In the genomic region with DNA sequence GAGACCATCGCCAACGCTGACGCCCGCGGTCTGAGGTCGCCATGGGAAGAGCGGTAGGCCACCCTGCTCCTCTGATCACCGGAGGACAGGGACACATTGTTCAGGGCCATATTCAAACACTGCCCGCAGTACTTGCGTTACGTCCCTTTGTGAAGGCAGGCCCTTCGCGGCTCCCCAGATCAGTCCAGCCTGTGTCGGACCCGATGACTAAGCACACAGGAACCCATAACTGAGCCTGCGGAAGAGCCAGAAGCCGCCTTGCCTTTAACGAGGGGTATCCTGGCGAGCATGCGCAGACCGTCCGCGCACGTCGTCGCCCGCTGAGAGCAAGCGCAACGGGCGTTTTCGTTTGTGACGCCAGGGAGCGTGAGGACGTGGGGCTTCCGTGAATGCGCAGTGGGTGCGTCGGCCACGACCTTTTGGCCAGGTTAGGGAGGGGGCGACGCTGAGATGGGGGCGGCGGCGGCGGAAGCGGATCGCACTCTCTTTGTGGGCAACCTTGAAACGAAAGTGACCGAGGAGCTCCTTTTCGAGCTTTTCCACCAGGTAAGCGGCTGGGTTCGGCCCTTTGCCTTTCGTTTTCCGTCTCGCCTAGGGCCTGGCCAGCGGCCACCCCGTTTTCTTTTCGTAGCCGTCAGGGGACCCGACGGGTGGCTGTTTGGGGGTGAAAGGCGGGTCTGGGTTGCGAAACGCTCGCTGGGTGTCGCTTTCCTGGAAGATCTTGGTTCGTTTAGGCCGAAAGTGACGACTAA, we compare ENCODE assay signal across 8 cellular contexts. TPM values are rescaled to one million over a fixed set of nuclear protein-coding genes. Genes with fewer than 3 reads are reported as not detected.
DNase-seq lines count a peak whose midpoint lies in the region; ATAC-seq and TF ChIP-seq lines count a peak whose summit lies in the region.

A gene with protein sequence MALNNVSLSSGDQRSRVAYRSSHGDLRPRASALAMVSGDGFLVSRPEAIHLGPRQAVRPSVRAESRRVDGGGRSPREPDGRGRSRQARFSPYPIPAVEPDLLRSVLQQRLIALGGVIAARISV (minus strand): TSS at position 290 of the 752 bp plus-strand sequence. CDS start 180 bp downstream, at position 110.
A gene with protein sequence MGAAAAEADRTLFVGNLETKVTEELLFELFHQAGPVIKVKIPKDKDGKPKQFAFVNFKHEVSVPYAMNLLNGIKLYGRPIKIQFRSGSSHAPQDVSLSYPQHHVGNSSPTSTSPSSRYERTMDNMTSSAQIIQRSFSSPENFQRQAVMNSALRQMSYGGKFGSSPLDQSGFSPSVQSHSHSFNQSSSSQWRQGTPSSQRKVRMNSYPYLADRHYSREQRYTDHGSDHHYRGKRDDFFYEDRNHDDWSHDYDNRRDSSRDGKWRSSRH (plus strand): TSS at position 445 of the 752 bp plus-strand sequence. CDS start 6 bp downstream, at position 451.

- TF ChIP-seq POLR2A in GM10847 (IDR thresholded peaks at IDR 0.05; ENCODE audit: extremely low read depth, insufficient read length) (peak; percentile 97), ovary (IDR thresholded peaks at IDR 0.05) (peak; percentile 96), thyroid gland (IDR thresholded peaks at IDR 0.05) (peak; percentile 83 to 99)

- peak; percentile 35 for TF ChIP-seq EP300 in ovary (IDR thresholded peaks at IDR 0.05)

- H3K9me3 Mint-ChIP-seq in activated naive CD8-positive, alpha-beta T cell treated with anti-CD3 and anti-CD28 coated beads, Interleukin-2, amount 10 ng/mL, durations not matched to agents 7 days and 5 days: no peaks in the 10 kb centered on the region

- TF ChIP-seq CTCF in ovary (IDR thresholded peaks at IDR 0.05): peak in 1 of 3 donors; percentile 42
- TF ChIP-seq CTCF in thyroid gland (IDR thresholded peaks at IDR 0.05): peak in 1 of 6 experiments; percentile 10

- H3K27me3 ChIP-seq in ovary (no peaks in the 10 kb centered on the region), thyroid gland (no peaks in the 10 kb centered on the region)

- DNase-seq in NCI-H1092 treated with DMSO at 0.1 percent for 48 hours (lab: John Stamatoyannopoulos, UW) (peak; percentile 98), SKM-1 (lab: John Stamatoyannopoulos, UW; ENCODE audit: unreplicated experiment) (peak; percentile 92), Right ventricle myocardium inferior (ENCODE audit: missing footprints) (peak; percentile 99), ovary (peak; percentile 98 to 99 (median 99)), thyroid gland (peak; percentile 97 to 98)
- peak; percentile 96 for DNase-seq in activated naive CD8-positive, alpha-beta T cell treated with anti-CD3 and anti-CD28 coated beads, Interleukin-2, amount 10 ng/mL, durations not matched to agents 7 days and 5 days

- H3K4me1 Mint-ChIP-seq in activated naive CD8-positive, alpha-beta T cell treated with anti-CD3 and anti-CD28 coated beads, Interleukin-2, amount 10 ng/mL, durations not matched to agents 7 days and 5 days: peaks cover 33% of the 10 kb centered on the region

- H3K27ac ChIP-seq in ovary: peak within 1 kb of the TSS; percentile 95 to 100
- H3K27ac ChIP-seq in thyroid gland: peak within 1 kb of the TSS; percentile 90 to 99 (median 98)

- H3K4me1 ChIP-seq in ovary (ENCODE audit: insufficient read depth) (peaks cover 4% of the 10 kb centered on the region), thyroid gland (peaks cover 15 to 24% of the 10 kb centered on the region in 2 donors)

- POLR2A ChIA-PET in activated naive CD8-positive, alpha-beta T cell treated with anti-CD3 and anti-CD28 coated beads, Interleukin-2, amount 10 ng/mL, durations not matched to agents 7 days and 5 days (lab: Charles Lee): interaction anchor here (0.7 to 1.3 kb wide), 3 partner anchors 39 to 218 kb away, joined by 3 to 9 read pairs (median 3); partner anchors contain the start of gene REXO2

- intact Hi-C loops in Right ventricle myocardium inferior (cut with DNase I) (loop anchor here (2.0 kb wide), 1 partner anchor 38 kb away; the partner anchor contains the start of gene REXO2), ovary (cut with DNase I) (loop anchor here in 1 of 4 donors (2.0 kb wide), 1 partner anchor 38 kb away; the partner anchor contains the start of gene REXO2), thyroid gland (cut with DNase I) (no loop called here)

- H3K36me3 ChIP-seq in ovary (no peaks in the 10 kb centered on the region), thyroid gland (no peaks in the 10 kb centered on the region)

- H3K4me3 ChIP-seq in ovary (peak within 1 kb of the TSS; percentile 80), thyroid gland (replicated peaks in 1 of 3) (peak within 1 kb of the TSS; percentile 46 to 77 (median 59))

- no peaks in the 10 kb centered on the region for H3K27me3 Mint-ChIP-seq in activated naive CD8-positive, alpha-beta T cell treated with anti-CD3 and anti-CD28 coated beads, Interleukin-2, amount 10 ng/mL, durations not matched to agents 7 days and 5 days

- peak within 1 kb of the TSS; percentile 94 for H3K4me3 Mint-ChIP-seq in activated naive CD8-positive, alpha-beta T cell treated with anti-CD3 and anti-CD28 coated beads, Interleukin-2, amount 10 ng/mL, durations not matched to agents 7 days and 5 days

- ATAC-seq in HG02610 (IDR thresholded peaks at IDR 0.05; ENCODE audit: unreplicated experiment) (peak; percentile 94), Right ventricle myocardium inferior (peak; percentile 98)
- peak; percentile 92 for ATAC-seq in activated naive CD8-positive, alpha-beta T cell treated with anti-CD3 and anti-CD28 coated beads, Interleukin-2, amount 10 ng/mL, durations not matched to agents 7 days and 5 days (ENCODE audit: low read depth)

- H3K9me3 ChIP-seq in ovary (no peaks in the 10 kb centered on the region), thyroid gland (no peaks in the 10 kb centered on the region)

- H3K36me3 Mint-ChIP-seq in activated naive CD8-positive, alpha-beta T cell treated with anti-CD3 and anti-CD28 coated beads, Interleukin-2, amount 10 ng/mL, durations not matched to agents 7 days and 5 days: peaks cover 18% of the 10 kb centered on the region

- WGBS in ovary, 3 donors: 0 to 1% (median 0%) methylated on average over 63 to 69 of the region's 69 CpGs
- 0 to 1% methylated on average over 40 to 49 of the region's 69 CpGs for WGBS in thyroid gland, 2 donors

- H3K27ac Mint-ChIP-seq in activated naive CD8-positive, alpha-beta T cell treated with anti-CD3 and anti-CD28 coated beads, Interleukin-2, amount 10 ng/mL, durations not matched to agents 7 days and 5 days: peak within 1 kb of the TSS; percentile 97

RNA-seq across cellular contexts. Expression of the first gene that starts in this region (rescaled TPM):
- total RNA-seq in activated naive CD8-positive, alpha-beta T cell treated with anti-CD3 and anti-CD28 coated beads, Interleukin-2, amount 10 ng/mL, durations not matched to agents 7 days and 5 days: 10 to 100 TPM; 11.0 to 12.0 TPM
- 9.3 TPM for total RNA-seq in Right ventricle myocardium inferior
- 10 to 100 TPM in 2 of 7 donors, 1 to 10 TPM in 5; 6.7 to 15.3 (median 9.5) TPM for total RNA-seq in ovary
- 1 to 10 TPM; 6.5 to 9.8 TPM for polyA plus RNA-seq in ovary
- total RNA-seq in thyroid gland: 10 to 100 TPM; 13.6 to 19.7 (median 16.2) TPM

RNA-seq across cellular contexts. Expression of the second gene that starts in this region (rescaled TPM):
- total RNA-seq in activated naive CD8-positive, alpha-beta T cell treated with anti-CD3 and anti-CD28 coated beads, Interleukin-2, amount 10 ng/mL, durations not matched to agents 7 days and 5 days: 10 to 100 TPM; 40.2 to 43.3 TPM
- 19.6 TPM for total RNA-seq in Right ventricle myocardium inferior
- total RNA-seq in ovary: 10 to 100 TPM; 24.7 to 34.1 (median 28.3) TPM
- 10 to 100 TPM; 21.1 to 41.3 TPM for polyA plus RNA-seq in ovary
- 10 to 100 TPM; 20.8 to 30.1 (median 23.7) TPM for total RNA-seq in thyroid gland

Comparison
In these comparisons a context has a peak if more than half of its experiments do, and no peak if none do; other contexts are left out.
1. Peak in every context shown above with its lines: DNase-seq, ATAC-seq, H3K4me3 ChIP-seq and H3K27ac ChIP-seq.